ENCODE assay signal across 12 cellular contexts in genomic region chr18:58054041-58054733, GRCh38. TPM values are rescaled to one million over a fixed set of nuclear protein-coding genes. Genes with fewer than 3 reads are reported as not detected.
A peak's percentile ranks its signal among the peaks of the same experiment; 100 is the strongest.
DNase-seq lines count a peak whose midpoint lies in the region; ATAC-seq and TF ChIP-seq lines count a peak whose summit lies in the region.
"Had no signal": no experiment of that assay in that cellular context is flagged by ENCODE, and none has a peak within 500 bp of the region (broad histone marks: within the 10 kb centered on the region; RNA-seq: fewer than 3 reads in every experiment).

No MANE protein-coding gene starts in this region.

- DNase-seq in GM23338 (ENCODE audit: low spot score) = peak; percentile 72
- DNase-seq in SW480 (ENCODE audit: low spot score) = peak; percentile 11
- peak; percentile 45 to 78 for DNase-seq in fibroblast of lung (ENCODE audit: low read depth in 2 of 2)
- peak; percentile 76 for DNase-seq in renal cortical epithelial cell (ENCODE audit: low read depth)
- DNase-seq in NK-92 (lab: John Stamatoyannopoulos, UW; ENCODE audit: unreplicated experiment) = no peak
- DNase-seq in stimulated activated naive CD4-positive, alpha-beta T cell treated with Interleukin-2 at 50 U/mL for 16 hours (lab: John Stamatoyannopoulos, UW) = no peak
- no peak for DNase-seq in NCI-H345 treated with DMSO at 0.1 percent for 48 hours (lab: John Stamatoyannopoulos, UW; ENCODE audit: unreplicated experiment)
- DNase-seq: activated CD4-positive, alpha-beta T cell treated with anti-CD3 and anti-CD28 coated beads, Interleukin-2, amount 10 ng/mL, durations not matched to agents 7 days and 5 days; NCI-H1105 treated with DMSO at 0.1 percent for 48 hours; NCI-H526 treated with DMSO at 0.1 percent for 48 hours had no signal

- no peaks in the 10 kb centered on the region for H3K27me3 ChIP-seq in GM23338 (ENCODE audit: insufficient read depth)
- no peaks in the 10 kb centered on the region for H3K27me3 ChIP-seq in fibroblast of lung (ENCODE audit: control insufficient read depth, insufficient read depth, low read length)
- H3K27me3 ChIP-seq: right atrium auricular region had no signal

- peak overlapping the region; percentile 74 for H3K27ac ChIP-seq in GM23338 (ENCODE audit: low read depth)
- no peak overlapping the region for H3K27ac ChIP-seq in fibroblast of lung (ENCODE audit: insufficient read depth, low read length)
- H3K27ac ChIP-seq: right atrium auricular region had no signal

- TF ChIP-seq CTCF in GM23338 (conservative IDR thresholded peaks at IDR 0.05; ENCODE audit: low read depth in 2 of 2) = no peak
- TF ChIP-seq CTCF in fibroblast of lung (conservative IDR thresholded peaks at IDR 0.05 in 1 of 2, IDR thresholded peaks at IDR 0.05 in 1 of 2; ENCODE audit: low read depth in 1 of 2, low read length in 2 of 2) = no peak

- H4K20me1 ChIP-seq in GM23338 (replicated peaks; ENCODE audit: insufficient read depth) (peaks cover 10% of the 10 kb centered on the region), fibroblast of lung (ENCODE audit: control insufficient read depth, extremely low read depth, insufficient read depth, low read length) (no peaks in the 10 kb centered on the region)

- H3K9ac ChIP-seq in fibroblast of lung (ENCODE audit: insufficient read depth, low read length) = no peak overlapping the region

- H3K9me3 ChIP-seq in fibroblast of lung (ENCODE audit: control insufficient read depth, insufficient read depth, low read depth, low read length) = no peaks in the 10 kb centered on the region
- H3K9me3 ChIP-seq: right atrium auricular region had no signal

- no peak overlapping the region for H3K4me3 ChIP-seq in GM23338
- H3K4me3 ChIP-seq in fibroblast of lung (replicated peaks in 1 of 4; ENCODE audit: control extremely low read depth in 1 of 4, insufficient read depth in 1 of 4, low read depth in 3 of 4, low read length in 4 of 4) = no peak overlapping the region
- H3K4me3 ChIP-seq: right atrium auricular region had no signal

- H3K9me2 ChIP-seq in GM23338 (ENCODE audit: insufficient read depth) = 0 out of 2 replicates have a peak, but pooled peaks cover 3% of the 10 kb centered on the region

- peaks cover 3% of the 10 kb centered on the region for H3K27me3 Mint-ChIP-seq in GM23338 (ENCODE audit: insufficient read depth, low read depth, poor library complexity)
- H3K27me3 Mint-ChIP-seq: activated CD4-positive, alpha-beta T cell treated with anti-CD3 and anti-CD28 coated beads, Interleukin-2, amount 10 ng/mL, durations not matched to agents 7 days and 5 days had no signal

- no peaks in the 10 kb centered on the region for H3K9me3 Mint-ChIP-seq in GM23338
- H3K9me3 Mint-ChIP-seq: activated CD4-positive, alpha-beta T cell treated with anti-CD3 and anti-CD28 coated beads, Interleukin-2, amount 10 ng/mL, durations not matched to agents 7 days and 5 days had no signal

- no peak overlapping the region for H3K4me3 Mint-ChIP-seq in GM23338
- H3K4me3 Mint-ChIP-seq: activated CD4-positive, alpha-beta T cell treated with anti-CD3 and anti-CD28 coated beads, Interleukin-2, amount 10 ng/mL, durations not matched to agents 7 days and 5 days had no signal

- peak overlapping the region; percentile 61 for H3K4me2 ChIP-seq in GM23338
- H3K4me2 ChIP-seq in fibroblast of lung (ENCODE audit: extremely low read depth, insufficient read depth, low read length) = peak overlapping the region; percentile 57

- no peak overlapping the region for H2AFZ ChIP-seq in GM23338
- H2AFZ ChIP-seq in fibroblast of lung (ENCODE audit: low read length) = no peak overlapping the region

- no peaks in the 10 kb centered on the region for H3F3A ChIP-seq in GM23338 (replicated peaks; ENCODE audit: low read depth)

- H3K27ac Mint-ChIP-seq in GM23338 = peak overlapping the region; percentile 91
- H3K27ac Mint-ChIP-seq: activated CD4-positive, alpha-beta T cell treated with anti-CD3 and anti-CD28 coated beads, Interleukin-2, amount 10 ng/mL, durations not matched to agents 7 days and 5 days had no signal

- H3K36me3 Mint-ChIP-seq in GM23338 (ENCODE audit: low read depth) = peaks cover 6% of the 10 kb centered on the region; the same call in 2 of the 3 replicates

- H3K4me1 ChIP-seq in GM23338 (ENCODE audit: insufficient read depth) = peaks cover 19% of the 10 kb centered on the region
- H3K4me1 ChIP-seq in fibroblast of lung (ENCODE audit: control insufficient read depth, extremely low read depth, insufficient read depth, low read length) = peaks cover 2% of the 10 kb centered on the region

- H3K79me2 ChIP-seq in GM23338 (replicated peaks; ENCODE audit: insufficient read depth) = peaks cover 100% of the 10 kb centered on the region
- no peaks in the 10 kb centered on the region for H3K79me2 ChIP-seq in fibroblast of lung (ENCODE audit: control insufficient read depth, insufficient read depth, low read length)

- ATAC-seq in GM23338 (peak; percentile 78), HG02870 (IDR thresholded peaks at IDR 0.05; ENCODE audit: unreplicated experiment) (no peak)

- H3K36me3 ChIP-seq in GM23338 (ENCODE audit: insufficient read depth) (no peaks in the 10 kb centered on the region), fibroblast of lung (ENCODE audit: control insufficient read depth, insufficient read depth, low read length) (no peaks in the 10 kb centered on the region)
- H3K36me3 ChIP-seq: right atrium auricular region had no signal

- peaks cover 34% of the 10 kb centered on the region for H3K4me1 Mint-ChIP-seq in GM23338

TF ChIP-seq in GM23338, 12 proteins besides CTCF, POLR2A, EP300 and RAD21:
- TF ChIP-seq ZNF331 (CRISPR knock-in tag; IDR thresholded peaks at IDR 0.05; ENCODE audit: low read depth) (no peak), ZNF462 (CRISPR knock-in tag; IDR thresholded peaks at IDR 0.05) (0 out of 2 replicates have a peak, but pooled peaks have one; percentile 47), EZH2phosphoT487 (IDR thresholded peaks at IDR 0.05; ENCODE audit: unreplicated experiment) (no peak)

RNA-seq across cellular contexts. Expression of gene NEDD4L, which starts 10.2 kb away (rescaled TPM):
- 60.5 and 72.3 TPM in 2 replicates for total RNA-seq in GM23338 (2014; rRNA removed; shearing (Covaris generic))
- polyA plus RNA-seq in GM23338 (2016; fragmentation: Nextera tagmentation; extraction: Ambion mirVana) = 36.2 and 40.7 TPM in 2 replicates
- total RNA-seq in fibroblast of lung = 8.5 and 18.7 TPM in 2 replicates
- 5.5 and 13.0 TPM in 2 replicates for polyA plus RNA-seq in fibroblast of lung
- 5.4 and 10.5 TPM in 2 replicates for polyA plus RNA-seq in fibroblast of lung (2012)
- 9.6 and 12.8 TPM in 2 replicates for polyA minus RNA-seq in fibroblast of lung (ENCODE audit: low replicate concordance)
- total RNA-seq in renal cortical epithelial cell = 51.9 and 80.2 TPM in 2 replicates

Comparison
In these comparisons a context has a peak if more than half of its experiments do, and no peak if none do; other contexts are left out.
1. DNase-seq: peak in GM23338 (single experiment), SW480 (single experiment), fibroblast of lung (2 of 2) and renal cortical epithelial cell (single experiment); none in NK-92 (single experiment), stimulated activated naive CD4-positive, alpha-beta T cell treated with Interleukin-2 at 50 U/mL for 16 hours (single experiment) and NCI-H345 treated with DMSO at 0.1 percent for 48 hours (single experiment).